13 cellular contexts compared by ENCODE assay signal in the genomic region with DNA sequence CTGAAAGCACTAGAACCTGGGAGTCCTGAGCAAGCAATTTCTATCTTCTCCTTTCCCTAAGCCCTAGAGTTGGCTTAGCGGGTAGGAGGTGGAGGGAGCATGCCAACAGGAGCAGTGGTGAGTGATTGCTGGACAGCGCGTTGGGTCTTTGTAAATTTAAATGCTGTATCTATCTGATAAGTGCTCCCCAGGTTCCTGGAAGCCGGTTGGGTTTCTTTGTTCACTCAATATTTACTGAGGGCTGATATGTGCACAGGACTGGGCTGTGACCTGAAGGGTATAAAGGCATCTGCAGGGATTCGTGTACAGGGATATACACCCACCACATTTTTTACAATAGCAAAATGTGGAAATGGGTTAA. TPM values are rescaled to one million over a fixed set of nuclear protein-coding genes. Genes with fewer than 3 reads are reported as not detected.
DNase-seq lines count a peak whose midpoint lies in the region; ATAC-seq and TF ChIP-seq lines count a peak whose summit lies in the region.
"Had no signal": no experiment of that assay in that cellular context is flagged by ENCODE, and none has a peak within 500 bp of the region (broad histone marks: within the 10 kb centered on the region; RNA-seq: fewer than 3 reads in every experiment).

No MANE protein-coding gene starts in this region.

- no peak for TF ChIP-seq CTCF in WTC11 (IDR thresholded peaks at IDR 0.05)
- no peak for TF ChIP-seq CTCF in smooth muscle cell (IDR thresholded peaks at IDR 0.05; ENCODE audit: borderline replicate concordance, insufficient read depth, poor library complexity, severe bottlenecking)

- no peak for ATAC-seq in activated T-cell treated with anti-CD3 and anti-CD28 coated beads, Interleukin-2, amount 50 U/mL, for 4 hours
- ATAC-seq in WTC11 (no peak), HG02798 (IDR thresholded peaks at IDR 0.05; ENCODE audit: poor library complexity, unreplicated experiment) (no peak), GM18870 (IDR thresholded peaks at IDR 0.05; ENCODE audit: unreplicated experiment) (no peak)

- H3K9ac ChIP-seq in iPS-15b (ENCODE audit: low read depth, low read length) = no peak overlapping the region
- no peak overlapping the region for H3K9ac ChIP-seq in smooth muscle cell (ENCODE audit: low read depth)

- H3K36me3 ChIP-seq in iPS-15b (ENCODE audit: control insufficient read depth, insufficient read depth, low read length) = no peaks in the 10 kb centered on the region
- no peaks in the 10 kb centered on the region for H3K36me3 ChIP-seq in smooth muscle cell (ENCODE audit: low read depth)
- H3K36me3 ChIP-seq: Peyer's patch had no signal

- 73% methylated on average over 5 of the region's 5 CpGs for WGBS in smooth muscle cell (ENCODE audit: low lambda C conversion rate)

- peaks cover 2% of the 10 kb centered on the region for H3K4me1 ChIP-seq in iPS-15b (ENCODE audit: control insufficient read depth, insufficient read depth, low read length)
- peaks cover 12% of the 10 kb centered on the region for H3K4me1 ChIP-seq in smooth muscle cell (ENCODE audit: low read depth)

- peaks cover 8% of the 10 kb centered on the region for H3K27me3 ChIP-seq in iPS-15b (ENCODE audit: control insufficient read depth, insufficient read depth, low read length)
- no peaks in the 10 kb centered on the region for H3K27me3 ChIP-seq in smooth muscle cell (ENCODE audit: low read depth)
- H3K27me3 ChIP-seq: Peyer's patch had no signal

- CTCF ChIA-PET in WTC11 (lab: Charles Lee) = interaction anchor here (0.6 to 2.9 kb wide), 6 partner anchors 8 to 379 kb away, joined by 6 to 14 read pairs (median 8); partner anchors contain the start of gene ADCY5

- H4K20me1 ChIP-seq in smooth muscle cell (ENCODE audit: low read depth) = peaks cover 64% of the 10 kb centered on the region

- H3K79me2 ChIP-seq in smooth muscle cell (ENCODE audit: low read depth) = peaks cover 71% of the 10 kb centered on the region

- no peaks in the 10 kb centered on the region for H3K9me3 ChIP-seq in iPS-15b (ENCODE audit: control insufficient read depth, insufficient read depth, low read length)
- H3K9me3 ChIP-seq in smooth muscle cell (replicated peaks; ENCODE audit: low read depth) = no peaks in the 10 kb centered on the region
- H3K9me3 ChIP-seq: Peyer's patch had no signal

- H3K27ac Mint-ChIP-seq in WTC11 = no peak overlapping the region

- H3F3A ChIP-seq in smooth muscle cell (ENCODE audit: low read depth) = no peaks in the 10 kb centered on the region

- POLR2A ChIA-PET in WTC11 (lab: Charles Lee) = interaction anchor here (0.8 kb wide), 1 partner anchor 8 kb away, joined by 3 read pairs; no protein-coding TSS in a partner anchor

- no peaks in the 10 kb centered on the region for H3K27me3 Mint-ChIP-seq in activated T-cell treated with anti-CD3 and anti-CD28 coated beads, Interleukin-2, amount 50 U/mL, for 4 hours (ENCODE audit: low read depth)
- peaks cover 29% of the 10 kb centered on the region for H3K27me3 Mint-ChIP-seq in WTC11 (ENCODE audit: low read depth)

- H3K4me2 ChIP-seq in smooth muscle cell = peak overlapping the region; percentile 94

- H3K27ac ChIP-seq in smooth muscle cell (ENCODE audit: low read depth) = no peak overlapping the region

- peak overlapping the region; percentile 90 for H3K4me3 Mint-ChIP-seq in activated T-cell treated with anti-CD3 and anti-CD28 coated beads, Interleukin-2, amount 50 U/mL, for 4 hours
- H3K4me3 Mint-ChIP-seq in WTC11 = peak overlapping the region; percentile 88

- peaks cover 31% of the 10 kb centered on the region for H3K4me1 Mint-ChIP-seq in activated T-cell treated with anti-CD3 and anti-CD28 coated beads, Interleukin-2, amount 50 U/mL, for 4 hours (ENCODE audit: low read depth)
- H3K4me1 Mint-ChIP-seq in WTC11 = peaks cover 45% of the 10 kb centered on the region

- DNase-seq in activated T-cell treated with anti-CD3 and anti-CD28 coated beads, Interleukin-2, amount 50 U/mL, for 4 hours = no peak
- DNase-seq in activated T-cell treated with anti-CD3 and anti-CD28 coated beads for 4 hours (no peak), WTC11 (ENCODE audit: low spot score) (no peak), smooth muscle cell (lab: John Stamatoyannopoulos, UW; ENCODE audit: unreplicated experiment) (no peak), NOMO-1 treated with dmso at 0.1 percent for 144 hours (lab: John Stamatoyannopoulos, UW; ENCODE audit: unreplicated experiment) (no peak)
- DNase-seq: cortex of kidney; kidney glomerular epithelial cell; Peyer's patch; stimulated activated CD4-positive, alpha-beta T cell treated with anti-CD3 and anti-CD28 coated beads, Interleukin-2, amount 100 ng/mL, for 48 hours had no signal

- H2AFZ ChIP-seq in smooth muscle cell (ENCODE audit: low read depth) = no peak overlapping the region

- peaks cover 3% of the 10 kb centered on the region for H3K36me3 Mint-ChIP-seq in activated T-cell treated with anti-CD3 and anti-CD28 coated beads, Interleukin-2, amount 50 U/mL, for 4 hours (ENCODE audit: insufficient read depth)
- H3K36me3 Mint-ChIP-seq in WTC11 = no peaks in the 10 kb centered on the region

- H3K4me3 ChIP-seq in iPS-15b (ENCODE audit: low read depth, low read length) (peak overlapping the region; percentile 92), smooth muscle cell (peak overlapping the region; percentile 98)

- no peaks in the 10 kb centered on the region for H3K9me3 Mint-ChIP-seq in activated T-cell treated with anti-CD3 and anti-CD28 coated beads, Interleukin-2, amount 50 U/mL, for 4 hours
- H3K9me3 Mint-ChIP-seq in WTC11 = peaks cover 5% of the 10 kb centered on the region; the same call in 1 of the 2 replicates
- H3K9me3 Mint-ChIP-seq: CD14-positive monocyte had no signal

TF ChIP-seq in WTC11, 78 proteins besides CTCF, POLR2A, EP300 and RAD21 (continues in another document):
- TF ChIP-seq ZNF219 (CRISPR knock-in tag; IDR thresholded peaks at IDR 0.05; ENCODE audit: borderline replicate concordance) (no peak), NR1H2 (CRISPR knock-in tag; IDR thresholded peaks at IDR 0.05) (no peak), ATF3 (CRISPR knock-in tag; conservative IDR thresholded peaks at IDR 0.05) (no peak), SOX15 (CRISPR knock-in tag; IDR thresholded peaks at IDR 0.05) (no peak), ZNF263 (CRISPR knock-in tag; IDR thresholded peaks at IDR 0.05; ENCODE audit: low read depth) (no peak), USF1 (CRISPR knock-in tag; IDR thresholded peaks at IDR 0.05) (no peak), RORB (CRISPR knock-in tag; IDR thresholded peaks at IDR 0.05) (no peak)
- TF ChIP-seq, protein P1, sequence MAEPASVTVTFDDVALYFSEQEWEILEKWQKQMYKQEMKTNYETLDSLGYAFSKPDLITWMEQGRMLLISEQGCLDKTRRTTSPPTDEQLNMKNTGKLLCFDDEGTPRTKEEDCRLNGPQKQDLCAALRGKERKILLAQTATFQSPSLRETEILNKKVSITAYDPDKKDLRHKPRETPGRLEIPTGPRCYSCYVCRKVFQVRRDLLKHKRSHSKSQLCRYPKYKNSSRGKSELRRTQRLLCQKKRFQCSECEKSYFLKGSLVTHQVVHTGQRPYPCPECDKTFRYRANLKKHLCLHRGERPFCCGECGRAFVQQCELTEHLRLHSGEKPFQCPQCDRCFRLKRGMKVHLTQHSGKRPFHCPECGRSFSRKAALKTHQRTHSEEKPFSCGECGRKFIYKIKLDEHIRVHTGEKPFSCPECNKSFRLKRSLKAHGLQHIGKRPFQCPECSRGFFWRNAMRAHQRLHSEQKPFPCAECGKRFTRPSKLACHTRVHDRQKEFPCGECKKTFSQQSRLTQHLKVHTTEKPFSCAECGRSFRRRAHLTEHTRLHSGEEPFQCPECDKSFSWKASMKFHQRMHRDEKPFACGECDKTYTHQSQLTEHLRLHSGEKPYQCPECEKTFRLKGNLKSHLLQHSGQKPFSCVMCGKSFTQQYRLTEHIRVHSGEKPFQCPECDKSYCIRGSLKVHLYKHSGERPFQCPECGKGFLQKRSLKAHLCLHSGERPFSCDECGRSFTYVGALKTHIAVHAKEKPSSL (CRISPR knock-in tag; conservative IDR thresholded peaks at IDR 0.05) = no peak
- TF ChIP-seq, protein P2, sequence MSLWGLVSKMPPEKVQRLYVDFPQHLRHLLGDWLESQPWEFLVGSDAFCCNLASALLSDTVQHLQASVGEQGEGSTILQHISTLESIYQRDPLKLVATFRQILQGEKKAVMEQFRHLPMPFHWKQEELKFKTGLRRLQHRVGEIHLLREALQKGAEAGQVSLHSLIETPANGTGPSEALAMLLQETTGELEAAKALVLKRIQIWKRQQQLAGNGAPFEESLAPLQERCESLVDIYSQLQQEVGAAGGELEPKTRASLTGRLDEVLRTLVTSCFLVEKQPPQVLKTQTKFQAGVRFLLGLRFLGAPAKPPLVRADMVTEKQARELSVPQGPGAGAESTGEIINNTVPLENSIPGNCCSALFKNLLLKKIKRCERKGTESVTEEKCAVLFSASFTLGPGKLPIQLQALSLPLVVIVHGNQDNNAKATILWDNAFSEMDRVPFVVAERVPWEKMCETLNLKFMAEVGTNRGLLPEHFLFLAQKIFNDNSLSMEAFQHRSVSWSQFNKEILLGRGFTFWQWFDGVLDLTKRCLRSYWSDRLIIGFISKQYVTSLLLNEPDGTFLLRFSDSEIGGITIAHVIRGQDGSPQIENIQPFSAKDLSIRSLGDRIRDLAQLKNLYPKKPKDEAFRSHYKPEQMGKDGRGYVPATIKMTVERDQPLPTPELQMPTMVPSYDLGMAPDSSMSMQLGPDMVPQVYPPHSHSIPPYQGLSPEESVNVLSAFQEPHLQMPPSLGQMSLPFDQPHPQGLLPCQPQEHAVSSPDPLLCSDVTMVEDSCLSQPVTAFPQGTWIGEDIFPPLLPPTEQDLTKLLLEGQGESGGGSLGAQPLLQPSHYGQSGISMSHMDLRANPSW (CRISPR knock-in tag; conservative IDR thresholded peaks at IDR 0.05; ENCODE audit: low read depth) = no peak

RNA-seq across cellular contexts. Expression of gene PDIA5, which starts 2.2 kb away (rescaled TPM):
- total RNA-seq in activated T-cell treated with anti-CD3 and anti-CD28 coated beads, Interleukin-2, amount 50 U/mL, for 4 hours = 10 to 100 TPM; 29.6 to 35.3 (median 33.1) TPM
- total RNA-seq in WTC11 (2021) (30.5 to 41.5 TPM (median 34.6 TPM) in 3 replicates), smooth muscle cell (65.4 and 85.7 TPM in 2 replicates)
- 96.9 and 102 TPM in 2 replicates for polyA plus RNA-seq in smooth muscle cell

RNA-seq across cellular contexts. Expression of gene SEMA5B, which starts 41.4 kb away (rescaled TPM):
- total RNA-seq in activated T-cell treated with anti-CD3 and anti-CD28 coated beads, Interleukin-2, amount 50 U/mL, for 4 hours = not detected
- total RNA-seq in WTC11 (2021) (20.4 to 22.0 TPM (median 20.7 TPM) in 3 replicates), smooth muscle cell (3.0 TPM in 1 of 2 replicates, not detected in the other)
- polyA plus RNA-seq in smooth muscle cell = 0.92 TPM in 1 of 2 replicates, not detected in the other
- polyA plus RNA-seq: CD14-positive monocyte had no signal
